Comparison of ENCODE assay signal across 15 cellular contexts in genomic region chr4:56723201-56723605, GRCh38. TPM values are rescaled to one million over a fixed set of nuclear protein-coding genes. Genes with fewer than 3 reads are reported as not detected.
DNase-seq lines count a peak whose midpoint lies in the region; ATAC-seq, FAIRE-seq and TF ChIP-seq lines count a peak whose summit lies in the region.
"Had no signal": no experiment of that assay in that cellular context is flagged by ENCODE, and none has a peak within 500 bp of the region (broad histone marks: within the 10 kb centered on the region; RNA-seq: fewer than 3 reads in every experiment).

No MANE protein-coding gene starts in this region.

- no peak for TF ChIP-seq CTCF in bronchial epithelial cell (IDR thresholded peaks at IDR 0.05; ENCODE audit: insufficient read depth, low read length, severe bottlenecking)

- no peak overlapping the region for H3K4me3 ChIP-seq in bronchial epithelial cell (ENCODE audit: low read depth, low read length)
- H3K4me3 ChIP-seq: A549, coronary artery, HAP-1, right lobe of liver had no signal

- TF ChIP-seq POLR2A in GM12892 (IDR thresholded peaks at IDR 0.05; ENCODE audit: low read depth, low read length), result no peak

- no peaks in the 10 kb centered on the region for H3K36me3 ChIP-seq in bronchial epithelial cell (ENCODE audit: control insufficient read depth, insufficient read depth, low read length)
- H3K36me3 ChIP-seq: HAP-1, right lobe of liver had no signal

- FAIRE-seq in bronchial epithelial cell (lab: Jason Lieb, UNC) (no peak), GM12892 (lab: Jason Lieb, UNC) (no peak)
- FAIRE-seq: A549 had no signal

- DNase-seq in activated CD4-positive, alpha-beta T cell treated with anti-CD3 and anti-CD28 coated beads for 24 hours (ENCODE audit: low read depth in 2 of 2), result peak; percentile 4 to 7
- no peak for DNase-seq in activated CD4-positive, alpha-beta T cell treated with anti-CD3 and anti-CD28 coated beads, Interleukin-2, amount 50 U/mL, for 4 hours
- peak; percentile 64 for DNase-seq in bronchial epithelial cell (ENCODE audit: low read depth)
- peak; percentile 24 to 55 (median 41) for DNase-seq in stimulated activated CD4-positive, alpha-beta T cell treated with anti-CD3 and anti-CD28 coated beads, TNF-alpha, amount 100 ng/mL, for 48 hours (ENCODE audit: low read depth in 3 of 3)
- no peak for DNase-seq in ureter (ENCODE audit: low spot score)
- DNase-seq in GM12892 (ENCODE audit: insufficient read length), result no peak
- DNase-seq: activated gamma-delta T cell treated with Interleukin-2 at 50 U/mL for 16 hours, NCI-H1092 treated with DMSO at 0.1 percent for 48 hours, right lobe of liver, T-cell had no signal

- no peaks in the 10 kb centered on the region for H3K27me3 ChIP-seq in bronchial epithelial cell (ENCODE audit: control insufficient read depth, insufficient read depth, low read length)
- H3K27me3 ChIP-seq: right lobe of liver had no signal

- peak; percentile 76 for ATAC-seq in HG03442 (IDR thresholded peaks at IDR 0.05; ENCODE audit: unreplicated experiment)
- ATAC-seq in HG03280 (IDR thresholded peaks at IDR 0.05; ENCODE audit: unreplicated experiment), result no peak
- ATAC-seq: A549, right lobe of liver had no signal

RNA-seq across cellular contexts. Expression of gene HOPX, which starts 42.1 kb away (rescaled TPM):
- total RNA-seq in bronchial epithelial cell, result 30.8 and 194 TPM in 2 replicates
- 24.1 TPM for total RNA-seq in ureter
- 2.8 TPM for polyA plus RNA-seq in GM12892 (2012; ENCODE audit: missing spikeins)
- polyA plus RNA-seq: A549 had no signal

Comparison
In these comparisons a context has a peak if more than half of its experiments do, and no peak if none do; other contexts are left out.
1. DNase-seq: peak in activated CD4-positive, alpha-beta T cell treated with anti-CD3 and anti-CD28 coated beads for 24 hours (2 of 2), bronchial epithelial cell (single experiment) and stimulated activated CD4-positive, alpha-beta T cell treated with anti-CD3 and anti-CD28 coated beads, TNF-alpha, amount 100 ng/mL, for 48 hours (3 of 3); none in activated CD4-positive, alpha-beta T cell treated with anti-CD3 and anti-CD28 coated beads, Interleukin-2, amount 50 U/mL, for 4 hours (0 of 2), ureter (single experiment) and GM12892 (single experiment).